Comparison of ENCODE assay signal across 16 cellular contexts in genomic region chr5:41368158-41368557, GRCh38.
DNase-seq lines count a peak whose midpoint lies in the region; ATAC-seq and TF ChIP-seq lines count a peak whose summit lies in the region.
"Had no signal": no experiment of that assay in that cellular context is flagged by ENCODE, and none has a peak within 500 bp of the region (broad histone marks: within the 10 kb centered on the region; RNA-seq: fewer than 3 reads in every experiment).

No MANE protein-coding gene starts in this region.

- in situ Hi-C loops in GM23248 (cut with MboI), result no loop called here
- in situ Hi-C loops in astrocyte of the cerebellum (cut with HindIII; ENCODE audit: low sequenced_read_pairs), result no loop called here

- no peaks in the 10 kb centered on the region for H3K36me3 Mint-ChIP-seq in CD8-positive, alpha-beta memory T cell
- H3K36me3 Mint-ChIP-seq: CD4-positive, alpha-beta memory T cell had no signal

- H3K9ac ChIP-seq in GM23248, result no peak overlapping the region

- H3K27ac Mint-ChIP-seq in CD8-positive, alpha-beta memory T cell, result no peak overlapping the region
- H3K27ac Mint-ChIP-seq: CD4-positive, alpha-beta memory T cell had no signal

- H3K9me3 ChIP-seq in GM23248 (ENCODE audit: low read depth), result no peaks in the 10 kb centered on the region
- H3K9me3 ChIP-seq in CD8-positive, alpha-beta memory T cell (ENCODE audit: low read length), result no peaks in the 10 kb centered on the region
- H3K9me3 ChIP-seq: BE2C had no signal

- DNase-seq in EL (peak; percentile 11), GM23248 (peak; percentile 18), astrocyte of the cerebellum (ENCODE audit: low read depth) (peak; percentile 8), fibroblast of pulmonary artery (ENCODE audit: low read depth) (peak; percentile 50), HEK293T (ENCODE audit: extremely low spot score) (no peak)
- no peak for DNase-seq in CD8-positive, alpha-beta memory T cell
- DNase-seq: BE2C; CD4-positive, alpha-beta memory T cell; Karpas-422; NCI-H1930; NCI-H2171 treated with DMSO at 0.1 percent for 48 hours; NCI-H510A treated with DMSO at 0.1 percent for 48 hours; SIG-M5; SW 1271 had no signal

- TF ChIP-seq CTCF in astrocyte of the cerebellum (IDR thresholded peaks at IDR 0.05; ENCODE audit: low read depth, low read length, missing control alignments), result no peak
- no peak for TF ChIP-seq CTCF in fibroblast of pulmonary artery (IDR thresholded peaks at IDR 0.05; ENCODE audit: low read length, missing control alignments)

- H3K4me1 ChIP-seq in GM23248 (ENCODE audit: insufficient read depth), result peaks cover 16% of the 10 kb centered on the region
- no peaks in the 10 kb centered on the region for H3K4me1 ChIP-seq in CD8-positive, alpha-beta memory T cell (ENCODE audit: insufficient read depth, low read length)

- peaks cover 21% of the 10 kb centered on the region; the same call in 1 of the 2 replicates for H3F3A ChIP-seq in GM23248 (ENCODE audit: insufficient read depth)

- H3K79me2 ChIP-seq in GM23248 (ENCODE audit: insufficient read depth), result no peaks in the 10 kb centered on the region

- H3K27me3 Mint-ChIP-seq in CD8-positive, alpha-beta memory T cell, result no peaks in the 10 kb centered on the region
- H3K27me3 Mint-ChIP-seq: CD4-positive, alpha-beta memory T cell had no signal

- no peaks in the 10 kb centered on the region for H3K36me3 ChIP-seq in GM23248 (ENCODE audit: low read depth)
- H3K36me3 ChIP-seq in CD8-positive, alpha-beta memory T cell (ENCODE audit: insufficient read depth, low read length), result no peaks in the 10 kb centered on the region
- H3K36me3 ChIP-seq: BE2C had no signal

- peaks cover 0 to 5% (median 3%) of the 10 kb centered on the region in 5 donors for H3K9me3 Mint-ChIP-seq in CD8-positive, alpha-beta memory T cell

- no peaks in the 10 kb centered on the region for H3K27me3 ChIP-seq in GM23248 (replicated peaks; ENCODE audit: insufficient read depth)
- H3K27me3 ChIP-seq in CD8-positive, alpha-beta memory T cell (ENCODE audit: insufficient read depth, low read length, poor library complexity, severe bottlenecking), result no peaks in the 10 kb centered on the region
- H3K27me3 ChIP-seq: BE2C had no signal

- CTCF ChIA-PET in HEK293T (lab: Yijun Ruan, JAX), result no interaction called here
- CTCF ChIA-PET in CD8-positive, alpha-beta memory T cell (lab: Charles Lee), result no interaction called here

- no peak for ATAC-seq in GM19397 (IDR thresholded peaks at IDR 0.05; ENCODE audit: unreplicated experiment)
- ATAC-seq: GM12878 had no signal

- no peak overlapping the region for H3K4me3 Mint-ChIP-seq in CD8-positive, alpha-beta memory T cell
- H3K4me3 Mint-ChIP-seq: CD4-positive, alpha-beta memory T cell had no signal

- H3K27ac ChIP-seq in GM23248, result no peak overlapping the region
- H3K27ac ChIP-seq in CD8-positive, alpha-beta memory T cell (ENCODE audit: low read depth, low read length), result no peak overlapping the region

- no peaks in the 10 kb centered on the region; the same call in 1 of the 2 replicates for H3K9me2 ChIP-seq in GM23248 (ENCODE audit: insufficient read depth)

- H3K4me3 ChIP-seq in GM23248 (no peak overlapping the region), astrocyte of the cerebellum (ENCODE audit: low read depth, low read length) (no peak overlapping the region), fibroblast of pulmonary artery (replicated peaks; ENCODE audit: low read depth, low read length) (no peak overlapping the region)
- H3K4me3 ChIP-seq in CD8-positive, alpha-beta memory T cell (ENCODE audit: low read length), result no peak overlapping the region
- H3K4me3 ChIP-seq: GM12878 had no signal

- 89 to 94% methylated on average over 2 of the region's 2 CpGs for WGBS in GM23248 (ENCODE audit: low coverage in 1 of 2, low lambda C conversion rate in 2 of 2, missing lambda C conversion rate in 2 of 2), 2 experiments

- POLR2A ChIA-PET in HEK293T (lab: Yijun Ruan, JAX), result no interaction called here
- POLR2A ChIA-PET in CD8-positive, alpha-beta memory T cell (lab: Charles Lee), result no interaction called here

- no peak overlapping the region for H2AFZ ChIP-seq in GM23248

- H4K20me1 ChIP-seq in GM23248 (ENCODE audit: insufficient read depth), result no peaks in the 10 kb centered on the region

- no peaks in the 10 kb centered on the region for H3K4me1 Mint-ChIP-seq in CD8-positive, alpha-beta memory T cell
- H3K4me1 Mint-ChIP-seq: CD4-positive, alpha-beta memory T cell had no signal

- H3K4me2 ChIP-seq in GM23248 (ENCODE audit: unreplicated experiment), result no peak overlapping the region

TF ChIP-seq in HEK293T, 16 proteins besides CTCF, POLR2A, EP300 and RAD21:
- TF ChIP-seq FOXA1 (IDR thresholded peaks at IDR 0.05), result no peak
- no peak for TF ChIP-seq TARDBP (IDR thresholded peaks at IDR 0.05)
- TF ChIP-seq L3MBTL2 (conservative IDR thresholded peaks at IDR 0.05), result no peak
- no peak for TF ChIP-seq SP1 (IDR thresholded peaks at IDR 0.05)
- no peak for TF ChIP-seq BHLHE40 (IDR thresholded peaks at IDR 0.05; ENCODE audit: borderline replicate concordance)
- TF ChIP-seq SUZ12 (IDR thresholded peaks at IDR 0.05), result no peak

Comparison
In these comparisons a context has a peak if more than half of its experiments do, and no peak if none do; other contexts are left out.
1. DNase-seq: peak in EL (single experiment), GM23248 (single experiment), astrocyte of the cerebellum (single experiment) and fibroblast of pulmonary artery (single experiment); none in HEK293T (single experiment) and CD8-positive, alpha-beta memory T cell (0 of 5).